Comparison of ENCODE assay signal across 16 cellular contexts in genomic region chr15:54150255-54150654, GRCh38.
A peak's percentile ranks its signal among the peaks of the same experiment; 100 is the strongest.
DNase-seq lines count a peak whose midpoint lies in the region; ATAC-seq and TF ChIP-seq lines count a peak whose summit lies in the region.
"Had no signal": no experiment of that assay in that cellular context is flagged by ENCODE, and none has a peak within 500 bp of the region (broad histone marks: within the 10 kb centered on the region; RNA-seq: fewer than 3 reads in every experiment).

No MANE protein-coding gene starts in this region.

- H3K4me3 ChIP-seq in smooth muscle cell = no peak overlapping the region
- H3K4me3 ChIP-seq in Karpas-422 (ENCODE audit: low read length) = no peak overlapping the region
- H3K4me3 ChIP-seq: coronary artery, SJCRH30 had no signal

- H3K36me3 ChIP-seq in smooth muscle cell (ENCODE audit: low read depth) (no peaks in the 10 kb centered on the region), Karpas-422 (ENCODE audit: insufficient read depth, low read length) (no peaks in the 10 kb centered on the region)
- H3K36me3 ChIP-seq: SJCRH30 had no signal

- peak overlapping the region; percentile 87 for H3K9ac ChIP-seq in smooth muscle cell (ENCODE audit: low read depth)
- no peak overlapping the region for H3K9ac ChIP-seq in Karpas-422 (ENCODE audit: low read length)

- no peak for TF ChIP-seq CTCF in smooth muscle cell (IDR thresholded peaks at IDR 0.05; ENCODE audit: borderline replicate concordance, insufficient read depth, poor library complexity, severe bottlenecking)
- TF ChIP-seq CTCF in type B pancreatic cell (conservative IDR thresholded peaks at IDR 0.05) = no peak

- H3K27me3 ChIP-seq in smooth muscle cell (ENCODE audit: low read depth) = no peaks in the 10 kb centered on the region
- no peaks in the 10 kb centered on the region for H3K27me3 ChIP-seq in Karpas-422 (ENCODE audit: low read length)
- H3K27me3 ChIP-seq: SJCRH30 had no signal

- H4K20me1 ChIP-seq in smooth muscle cell (ENCODE audit: low read depth) = no peaks in the 10 kb centered on the region
- H4K20me1 ChIP-seq in Karpas-422 (ENCODE audit: insufficient read depth, low read depth, low read length) = no peaks in the 10 kb centered on the region

- H3K4me3 Mint-ChIP-seq in type B pancreatic cell = no peak overlapping the region
- H3K4me3 Mint-ChIP-seq: CD4-positive, alpha-beta memory T cell; naive thymus-derived CD8-positive, alpha-beta T cell had no signal

- H3K9me3 ChIP-seq in smooth muscle cell (replicated peaks; ENCODE audit: low read depth) = no peaks in the 10 kb centered on the region
- peaks cover 8% of the 10 kb centered on the region; the same call in 1 of the 2 replicates for H3K9me3 ChIP-seq in Karpas-422 (ENCODE audit: low read length)
- H3K9me3 ChIP-seq: SJCRH30 had no signal

- H3K4me2 ChIP-seq in smooth muscle cell (peak overlapping the region; percentile 50), Karpas-422 (ENCODE audit: low read depth, low read length, poor library complexity, severe bottlenecking) (no peak overlapping the region)

- peaks cover 4% of the 10 kb centered on the region for H3F3A ChIP-seq in smooth muscle cell (ENCODE audit: low read depth)

- no peaks in the 10 kb centered on the region for H3K27me3 Mint-ChIP-seq in type B pancreatic cell
- H3K27me3 Mint-ChIP-seq: CD4-positive, alpha-beta memory T cell had no signal

- no peaks in the 10 kb centered on the region for H3K9me3 Mint-ChIP-seq in type B pancreatic cell

- DNase-seq in NCI-H226 = peak; percentile 29
- DNase-seq in epithelial cell of prostate (ENCODE audit: low read depth, low spot score) = no peak
- DNase-seq in smooth muscle cell (lab: John Stamatoyannopoulos, UW; ENCODE audit: unreplicated experiment) = no peak
- DNase-seq in type B pancreatic cell (ENCODE audit: extremely low spot score, unreplicated experiment) = no peak
- DNase-seq in Karpas-422 = no peak
- DNase-seq: activated CD8-positive, alpha-beta memory T cell treated with anti-CD3 and anti-CD28 coated beads, Interleukin-2, amount 50 U/mL, for 4 hours; CD4-positive, alpha-beta memory T cell; GF-D8; kidney; naive thymus-derived CD8-positive, alpha-beta T cell; NCI-H1092 treated with DMSO at 0.1 percent for 48 hours; NCI-H526; SJCRH30 had no signal

- H3K27ac ChIP-seq in epithelial cell of prostate = peak overlapping the region; percentile 66
- H3K27ac ChIP-seq in smooth muscle cell (ENCODE audit: low read depth) = peak overlapping the region; percentile 99
- no peak overlapping the region for H3K27ac ChIP-seq in Karpas-422 (ENCODE audit: low read length)
- H3K27ac ChIP-seq: coronary artery, SJCRH30 had no signal

- peaks cover 3% of the 10 kb centered on the region for H3K4me1 ChIP-seq in smooth muscle cell (ENCODE audit: low read depth)
- no peaks in the 10 kb centered on the region for H3K4me1 ChIP-seq in Karpas-422 (ENCODE audit: low read length)
- H3K4me1 ChIP-seq: SJCRH30 had no signal

- WGBS in smooth muscle cell (ENCODE audit: low lambda C conversion rate) = 46% methylated on average over 4 of the region's 4 CpGs

- H3K4me1 Mint-ChIP-seq in type B pancreatic cell (ENCODE audit: unreplicated experiment) = no peaks in the 10 kb centered on the region
- H3K4me1 Mint-ChIP-seq: CD4-positive, alpha-beta memory T cell; naive thymus-derived CD8-positive, alpha-beta T cell had no signal

- H2AFZ ChIP-seq in smooth muscle cell (ENCODE audit: low read depth) (no peak overlapping the region), Karpas-422 (ENCODE audit: low read length) (no peak overlapping the region)

- H3K9me2 ChIP-seq in Karpas-422 (replicated peaks; ENCODE audit: insufficient read depth, low read length) = no peaks in the 10 kb centered on the region; the same call in 1 of the 2 replicates

- H3K79me2 ChIP-seq in smooth muscle cell (ENCODE audit: low read depth) (no peaks in the 10 kb centered on the region), Karpas-422 (ENCODE audit: low read length) (no peaks in the 10 kb centered on the region)

- no peak overlapping the region for H3K27ac Mint-ChIP-seq in type B pancreatic cell
- H3K27ac Mint-ChIP-seq: CD4-positive, alpha-beta memory T cell; naive thymus-derived CD8-positive, alpha-beta T cell had no signal

- ATAC-seq in GM19463 (IDR thresholded peaks at IDR 0.05; ENCODE audit: unreplicated experiment) (peak; percentile 91), GM18909 (IDR thresholded peaks at IDR 0.05; ENCODE audit: poor library complexity, unreplicated experiment) (no peak)
- ATAC-seq: naive thymus-derived CD8-positive, alpha-beta T cell had no signal

- no peaks in the 10 kb centered on the region for H3K36me3 Mint-ChIP-seq in type B pancreatic cell
- H3K36me3 Mint-ChIP-seq: CD4-positive, alpha-beta memory T cell; naive thymus-derived CD8-positive, alpha-beta T cell had no signal
